Comparison of ENCODE assay signal across 11 cellular contexts in genomic region chr6:32092760-32093497, GRCh38. TPM values are rescaled to one million over a fixed set of nuclear protein-coding genes. Genes with fewer than 3 reads are reported as not detected.
DNase-seq lines count a peak whose midpoint lies in the region; ATAC-seq and TF ChIP-seq lines count a peak whose summit lies in the region.
"Had no signal": no experiment of that assay in that cellular context is flagged by ENCODE, and none has a peak within 500 bp of the region (broad histone marks: within the 10 kb centered on the region; RNA-seq: fewer than 3 reads in every experiment).

No MANE protein-coding gene starts in this region.

- H3K4me1 ChIP-seq in right cardiac atrium (ENCODE audit: control insufficient read depth, insufficient read depth, low read length) (peaks cover 3% of the 10 kb centered on the region), stomach smooth muscle (ENCODE audit: control insufficient read depth, insufficient read depth, low read length) (peaks cover 32% of the 10 kb centered on the region)

- H3K4me3 ChIP-seq in right cardiac atrium (ENCODE audit: low read length) (no peak overlapping the region), stomach smooth muscle (ENCODE audit: low read length in 2 of 2) (no peak overlapping the region)

- peaks cover 0 to 8% of the 10 kb centered on the region in 2 donors for H3K36me3 ChIP-seq in stomach smooth muscle (ENCODE audit: control insufficient read depth in 2 of 2, insufficient read depth in 2 of 2, low read length in 2 of 2)

- H3K27me3 Mint-ChIP-seq in brain = peaks cover 32% of the 10 kb centered on the region

- peak overlapping the region in 3 of 5 experiments; percentile 52 to 83 (median 74) for H3K27ac Mint-ChIP-seq in brain

- intact Hi-C loops in right cardiac atrium (cut with DNase I) = loop anchor here in 1 of 4 donors (10.0 kb wide), 1 partner anchor 48 kb away; no protein-coding TSS in a partner anchor

- H3K36me3 Mint-ChIP-seq in brain = peaks cover 10% of the 10 kb centered on the region

- H3K4me3 Mint-ChIP-seq in brain = peak overlapping the region in 1 of 5 experiments; percentile 47

- TF ChIP-seq CTCF in brain (conservative IDR thresholded peaks at IDR 0.05) = no peak

- DNase-seq in GM03348 (ENCODE audit: low spot score) (peak; percentile 66), right cardiac atrium (peak; percentile 60 to 83 (median 82)), OCI-M2 (lab: John Stamatoyannopoulos, UW; ENCODE audit: unreplicated experiment) (no peak), NCI-H82 (lab: John Stamatoyannopoulos, UW) (no peak), SIG-M5 (lab: John Stamatoyannopoulos, UW) (no peak)
- DNase-seq: activated T-cell treated with anti-CD3 and anti-CD28 coated beads, Interleukin-2, amount 50 U/mL, for 1 hour had no signal

- ATAC-seq in right cardiac atrium (peak; percentile 60 to 62), GM21825 (IDR thresholded peaks at IDR 0.05; ENCODE audit: unreplicated experiment) (no peak)
- ATAC-seq: left lobe of liver had no signal

- no peak overlapping the region for H3K9ac ChIP-seq in stomach smooth muscle (ENCODE audit: low read length in 2 of 2)

- no peaks in the 10 kb centered on the region for H3K4me1 Mint-ChIP-seq in brain

- no peaks in the 10 kb centered on the region for H3K27me3 ChIP-seq in right cardiac atrium (ENCODE audit: control insufficient read depth, insufficient read depth)
- H3K27me3 ChIP-seq in stomach smooth muscle (ENCODE audit: control insufficient read depth in 1 of 2, insufficient read depth in 2 of 2, low read length in 2 of 2) = peaks cover 22 to 33% of the 10 kb centered on the region in 2 donors

- no peaks in the 10 kb centered on the region for H3K9me3 ChIP-seq in right cardiac atrium (ENCODE audit: control insufficient read depth, low read length)
- no peaks in the 10 kb centered on the region for H3K9me3 ChIP-seq in stomach smooth muscle (ENCODE audit: control insufficient read depth in 2 of 2, low read length in 2 of 2)

- WGBS in right cardiac atrium = 30% methylated on average over 8 of the region's 8 CpGs

- no peaks in the 10 kb centered on the region for H3K9me3 Mint-ChIP-seq in brain

- H3K27ac ChIP-seq in right cardiac atrium (ENCODE audit: low read length) (peak overlapping the region; percentile 86), stomach smooth muscle (ENCODE audit: low read length) (peak overlapping the region; percentile 24)

RNA-seq across cellular contexts. Expression of gene TNXB, which starts 16.2 kb away (rescaled TPM):
- 6.8 TPM for polyA plus RNA-seq in brain (ENCODE audit: insufficient read depth, low read depth, low replicate concordance)
- 100 to 1,000 TPM in 3 of 4 donors, 10 to 100 TPM in 1; 77.9 to 182 (median 115) TPM for total RNA-seq in right cardiac atrium
- 99.0 TPM for polyA plus RNA-seq in right cardiac atrium

RNA-seq across cellular contexts. Expression of gene ATF6B, which starts 35.1 kb away (rescaled TPM):
- polyA plus RNA-seq in brain (ENCODE audit: insufficient read depth, low read depth, low replicate concordance) (89.2 TPM), right cardiac atrium (29.2 TPM)
- 10 to 100 TPM; 35.2 to 44.9 (median 38.5) TPM for total RNA-seq in right cardiac atrium

RNA-seq across cellular contexts. Expression of gene FKBPL, which starts 37.2 kb away (rescaled TPM):
- polyA plus RNA-seq in brain (ENCODE audit: insufficient read depth, low read depth, low replicate concordance) = 17.5 TPM
- 1 to 10 TPM; 2.9 to 3.6 (median 3.1) TPM for total RNA-seq in right cardiac atrium
- 3.5 TPM for polyA plus RNA-seq in right cardiac atrium

RNA-seq across cellular contexts. Expression of gene CYP21A2, which starts 54.7 kb away (rescaled TPM):
- polyA plus RNA-seq in brain (ENCODE audit: insufficient read depth, low read depth, low replicate concordance) (0.66 TPM), right cardiac atrium (0.48 TPM)
- 1 to 10 TPM in 1 of 4 donors, under 1 TPM in 2, not detected in 1; 0.47 to 3.2 (median 0.51) TPM for total RNA-seq in right cardiac atrium

RNA-seq across cellular contexts. Expression of gene PRRT1, which starts 58.8 kb away (rescaled TPM):
- polyA plus RNA-seq in brain (ENCODE audit: insufficient read depth, low read depth, low replicate concordance) (48.8 TPM), right cardiac atrium (2.6 TPM)
- total RNA-seq in right cardiac atrium = 1 to 10 TPM; 1.5 to 3.3 (median 1.8) TPM
- total RNA-seq: T-helper 2 cell treated with Interferon-gamma antibody and Interleukin-4, amounts not matched to agents 100 ng/mL and 5 ng/mL, for 36 hours had no signal

Comparison
In these comparisons a context has a peak if more than half of its experiments do, and no peak if none do; other contexts are left out.
1. DNase-seq: peak in GM03348 (single experiment) and right cardiac atrium (3 of 3); none in OCI-M2 (single experiment), NCI-H82 (single experiment) and SIG-M5 (single experiment).
2. RNA of gene TNXB, which starts 16.2 kb away (polyA plus RNA-seq): 99.0 TPM in right cardiac atrium (single experiment); 6.8 TPM in brain (single experiment); every median in the first group is over 10 times any median in the second.